Comparison of ENCODE assay signal across 25 cellular contexts in the genomic region with DNA sequence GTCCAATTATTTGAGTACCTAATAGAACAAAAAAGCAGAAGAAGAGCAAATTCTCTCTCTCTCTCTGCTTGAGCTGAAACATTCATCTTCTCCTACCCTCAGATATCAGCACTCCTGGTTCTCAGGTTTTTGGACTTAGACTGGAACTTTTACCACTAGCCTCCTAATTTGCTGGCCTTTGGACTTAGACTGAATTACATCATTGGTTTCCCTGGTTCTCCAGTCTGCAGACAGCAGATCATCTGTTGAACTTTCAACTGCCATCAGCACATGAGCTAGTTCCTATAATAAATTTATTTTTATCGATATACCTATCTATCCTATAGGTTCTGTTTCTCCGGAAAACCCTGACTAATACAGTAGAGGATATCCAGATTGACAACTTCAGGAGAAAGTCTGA.
"Had no signal": no experiment of that assay in that cellular context is flagged by ENCODE, and none has a peak within 500 bp of the region (broad histone marks: within the 10 kb centered on the region; RNA-seq: fewer than 3 reads in every experiment).

No MANE protein-coding gene starts in this region.

- H3K27ac ChIP-seq: colonic mucosa, coronary artery, dorsolateral prefrontal cortex, esophagus muscularis mucosa, esophagus squamous epithelium, foreskin keratinocyte, gastrocnemius medialis, gastroesophageal sphincter had no signal

- FAIRE-seq: colon, endometrium, endothelial cell of umbilical vein, frontal cortex had no signal

- ATAC-seq: effector memory CD8-positive, alpha-beta T cell; esophagus mucosa; foreskin keratinocyte; gastrocnemius medialis; gastroesophageal sphincter had no signal

- H3K4me3 ChIP-seq: colonic mucosa, coronary artery, dorsolateral prefrontal cortex, esophagus muscularis mucosa, esophagus squamous epithelium, gastrocnemius medialis, gastroesophageal sphincter had no signal

- H3K27me3 ChIP-seq: colonic mucosa, dorsolateral prefrontal cortex, esophagus muscularis mucosa, esophagus squamous epithelium, foreskin keratinocyte, gastrocnemius medialis had no signal

- H3K36me3 ChIP-seq: colonic mucosa, esophagus muscularis mucosa, esophagus squamous epithelium, gastrocnemius medialis, gastroesophageal sphincter had no signal

- DNase-seq: cerebellar nuclear complex; colonic mucosa; cortex of kidney; dermis blood vessel endothelial cell; dorsolateral prefrontal cortex; effector CD4-positive, alpha-beta T cell; effector CD8-positive, alpha-beta T cell; effector memory CD4-positive, alpha-beta T cell; effector memory CD8-positive, alpha-beta T cell; endodermal cell; erythroblast; esophagus squamous epithelium; foreskin fibroblast; foreskin keratinocyte; foreskin melanocyte; gastrocnemius medialis; glutamatergic neuron had no signal

- H3K9me3 ChIP-seq: colonic mucosa, esophagus muscularis mucosa, esophagus squamous epithelium, gastrocnemius medialis, gastroesophageal sphincter had no signal

- H3K4me1 ChIP-seq: colonic mucosa had no signal
